8 cellular contexts compared by ENCODE assay signal in genomic region chr11:114400974-114401223, GRCh38. TPM values are rescaled to one million over a fixed set of nuclear protein-coding genes. Genes with fewer than 3 reads are reported as not detected.
DNase-seq lines count a peak whose midpoint lies in the region; ATAC-seq and TF ChIP-seq lines count a peak whose summit lies in the region.

No MANE protein-coding gene starts in this region.

- H3K4me1 Mint-ChIP-seq in activated CD4-positive, alpha-beta T cell treated with anti-CD3 and anti-CD28 coated beads for 36 hours = peaks cover 55% of the 10 kb centered on the region

- intact Hi-C loops in activated CD4-positive, alpha-beta T cell treated with anti-CD3 and anti-CD28 coated beads for 36 hours (cut with DNase I, micrococcal nuclease) = loop anchor here (1.0 to 10.0 kb wide), 7 partner anchors 38 to 1089 kb away; partner anchors contain the start of genes REXO2 (in 2 of the 2), USP28 (in 2 of the 2), TTC12 (in 1 of the 2) and ZW10 (in 1 of the 2)
- intact Hi-C loops in left lung (cut with DNase I) = no loop called here
- intact Hi-C loops in testis (cut with DNase I; ENCODE audit: low total_unique reads) = no loop called here

- H3K27ac Mint-ChIP-seq in activated CD4-positive, alpha-beta T cell treated with anti-CD3 and anti-CD28 coated beads for 36 hours = peak overlapping the region; percentile 99

- peak overlapping the region; percentile 98 for H3K27ac ChIP-seq in angular gyrus (ENCODE audit: low read depth, low read length)
- H3K27ac ChIP-seq in left lung = peak overlapping the region; percentile 99
- H3K27ac ChIP-seq in testis = peak overlapping the region; percentile 97 to 99

- peaks cover 19 to 72% of the 10 kb centered on the region in 2 donors for H3K4me1 ChIP-seq in left lung
- peaks cover 14% of the 10 kb centered on the region for H3K4me1 ChIP-seq in testis

- POLR2A ChIA-PET in activated CD4-positive, alpha-beta T cell treated with anti-CD3 and anti-CD28 coated beads for 36 hours (lab: Charles Lee) = interaction anchor here (0.8 kb wide), 1 partner anchor 38 kb away, joined by 4 read pairs; the partner anchor contains the start of gene REXO2

- TF ChIP-seq CTCF in left lung (IDR thresholded peaks at IDR 0.05) = no peak
- no peak for TF ChIP-seq CTCF in testis (IDR thresholded peaks at IDR 0.05)

- peak overlapping the region; percentile 98 for H3K4me3 Mint-ChIP-seq in activated CD4-positive, alpha-beta T cell treated with anti-CD3 and anti-CD28 coated beads for 36 hours

- peaks cover 33% of the 10 kb centered on the region for H3K36me3 Mint-ChIP-seq in activated CD4-positive, alpha-beta T cell treated with anti-CD3 and anti-CD28 coated beads for 36 hours (ENCODE audit: low read depth)

- no peaks in the 10 kb centered on the region for H3K9me3 Mint-ChIP-seq in activated CD4-positive, alpha-beta T cell treated with anti-CD3 and anti-CD28 coated beads for 36 hours (ENCODE audit: low read depth)

- 0% methylated on average over 3 of the region's 3 CpGs for WGBS in testis, 2 donors

- H3K4me3 ChIP-seq in left lung (peak overlapping the region; percentile 59 to 72), testis (peak overlapping the region; percentile 85 to 92)

- TF ChIP-seq POLR2A in testis (IDR thresholded peaks at IDR 0.05) = no peak

- DNase-seq in activated CD4-positive, alpha-beta T cell treated with anti-CD3 and anti-CD28 coated beads for 36 hours = no peak
- DNase-seq in activated CD4-positive, alpha-beta T cell treated with anti-CD3 and anti-CD28 coated beads, Interleukin-2, amount 50 U/mL, for 48 hours = no peak
- DNase-seq in left lung (no peak), testis (no peak), SHP77 (lab: John Stamatoyannopoulos, UW) (no peak), AG08395 (ENCODE audit: low spot score) (no peak)

- CTCF ChIA-PET in activated CD4-positive, alpha-beta T cell treated with anti-CD3 and anti-CD28 coated beads for 36 hours (lab: Charles Lee) = no interaction called here

- H3K36me3 ChIP-seq in left lung (peaks cover 0 to 15% of the 10 kb centered on the region in 2 donors), testis (ENCODE audit: low read depth, missing control alignments) (no peaks in the 10 kb centered on the region)

- H3K9me3 ChIP-seq in left lung (no peaks in the 10 kb centered on the region), testis (no peaks in the 10 kb centered on the region)

- H3K27me3 Mint-ChIP-seq in activated CD4-positive, alpha-beta T cell treated with anti-CD3 and anti-CD28 coated beads for 36 hours = no peaks in the 10 kb centered on the region

- H3K27me3 ChIP-seq in left lung = no peaks in the 10 kb centered on the region
- H3K27me3 ChIP-seq in testis = no peaks in the 10 kb centered on the region

- no peak for ATAC-seq in activated CD4-positive, alpha-beta T cell treated with anti-CD3 and anti-CD28 coated beads for 36 hours
- no peak for ATAC-seq in left lung
- no peak for ATAC-seq in HG02852 (IDR thresholded peaks at IDR 0.05; ENCODE audit: unreplicated experiment)

RNA-seq across cellular contexts. Expression of gene RBM7, which starts 0.4 kb away (rescaled TPM):
- total RNA-seq in activated CD4-positive, alpha-beta T cell treated with anti-CD3 and anti-CD28 coated beads for 36 hours = 10 to 100 TPM; 46.7 to 72.3 TPM
- 10 to 100 TPM; 28.7 to 32.0 TPM for total RNA-seq in left lung
- total RNA-seq in testis = 10 to 100 TPM; 17.6 to 22.3 TPM
- 37.6 TPM for polyA plus RNA-seq in testis (ENCODE audit: insufficient read depth, low read depth, low replicate concordance)

RNA-seq across cellular contexts. Expression of gene C11orf71, which starts 0.6 kb away (rescaled TPM):
- 1 to 10 TPM; 4.8 to 5.5 TPM for total RNA-seq in activated CD4-positive, alpha-beta T cell treated with anti-CD3 and anti-CD28 coated beads for 36 hours
- 1 to 10 TPM; 6.5 to 8.8 TPM for total RNA-seq in left lung
- total RNA-seq in testis = 100 to 1,000 TPM in 1 of 2 donors, 10 to 100 TPM in 1; 40.6 to 119 TPM
- polyA plus RNA-seq in testis (ENCODE audit: insufficient read depth, low read depth, low replicate concordance) = 119 TPM

RNA-seq across cellular contexts. Expression of gene REXO2, which starts 38.4 kb away (rescaled TPM):
- 10 to 100 TPM; 66.6 to 70.0 TPM for total RNA-seq in activated CD4-positive, alpha-beta T cell treated with anti-CD3 and anti-CD28 coated beads for 36 hours
- 10 to 100 TPM; 77.0 to 97.1 TPM for total RNA-seq in left lung
- 10 to 100 TPM; 87.1 to 92.7 TPM for total RNA-seq in testis
- 141 TPM for polyA plus RNA-seq in testis (ENCODE audit: insufficient read depth, low read depth, low replicate concordance)

Comparison
In these comparisons a context has a peak if more than half of its experiments do, and no peak if none do; other contexts are left out.
1. RNA of gene C11orf71, which starts 0.6 kb away (total RNA-seq): 40.6 to 119 TPM in testis; 6.5 to 8.8 TPM in left lung and 4.8 to 5.5 TPM in activated CD4-positive, alpha-beta T cell treated with anti-CD3 and anti-CD28 coated beads for 36 hours; every median in the first group is over 4 times any median in the second.
2. intact Hi-C loops: an anchor here in activated CD4-positive, alpha-beta T cell treated with anti-CD3 and anti-CD28 coated beads for 36 hours (1.0 to 10.0 kb wide); none called in left lung and testis.
3. Peak in every context shown above with its lines, with median percentiles within 50 percentile points of each other: H3K27ac ChIP-seq.